ENCODE assay signal across 14 cellular contexts in the genomic region with DNA sequence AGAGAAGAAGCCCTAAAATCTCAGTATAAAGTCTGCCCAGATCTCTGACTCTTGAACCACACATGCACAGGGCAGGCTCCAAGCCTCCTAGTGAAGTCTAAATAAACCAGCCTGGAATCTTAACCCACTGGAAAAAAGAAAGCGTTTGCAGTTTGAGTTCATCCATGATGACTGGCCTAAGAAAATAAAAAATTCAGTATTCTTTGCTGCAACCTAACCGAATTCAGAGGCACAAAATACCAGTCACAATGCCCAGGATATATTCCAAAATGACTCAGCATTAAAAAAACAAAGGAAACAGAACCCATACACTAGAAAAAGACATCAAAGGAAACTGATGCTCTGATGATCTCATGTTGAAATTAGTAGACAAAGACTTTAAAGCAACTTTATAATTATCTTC.
DNase-seq lines count a peak whose midpoint lies in the region; ATAC-seq and TF ChIP-seq lines count a peak whose summit lies in the region.
"Had no signal": no experiment of that assay in that cellular context is flagged by ENCODE, and none has a peak within 500 bp of the region (broad histone marks: within the 10 kb centered on the region; RNA-seq: fewer than 3 reads in every experiment).

No MANE protein-coding gene starts in this region.

- ATAC-seq in omental fat pad (ENCODE audit: low FRiP score) = no peak
- ATAC-seq in HG02870 (IDR thresholded peaks at IDR 0.05; ENCODE audit: unreplicated experiment) = no peak
- ATAC-seq: left lobe of liver, T-cell had no signal

- H3K27me3 Mint-ChIP-seq in activated CD4-positive, alpha-beta memory T cell treated with anti-CD3 and anti-CD28 coated beads, Interleukin-2, amount 10 ng/mL, durations not matched to agents 7 days and 5 days = no peaks in the 10 kb centered on the region
- H3K27me3 Mint-ChIP-seq: stimulated activated naive CD8-positive, alpha-beta T cell treated with anti-CD3 and anti-CD28 coated beads, Interleukin-15, Interleukin-2, amounts not matched to agents 100 ng/mL and 50 ng/mL, for 24 hours; T-cell had no signal

- no peak overlapping the region for H3K4me3 Mint-ChIP-seq in activated CD4-positive, alpha-beta memory T cell treated with anti-CD3 and anti-CD28 coated beads, Interleukin-2, amount 10 ng/mL, durations not matched to agents 7 days and 5 days
- H3K4me3 Mint-ChIP-seq: stimulated activated naive CD8-positive, alpha-beta T cell treated with anti-CD3 and anti-CD28 coated beads, Interleukin-15, Interleukin-2, amounts not matched to agents 100 ng/mL and 50 ng/mL, for 24 hours; T-cell had no signal

- H3K4me3 ChIP-seq in H7 (ENCODE audit: insufficient read depth, low read depth, low read length) (no peak overlapping the region), foreskin fibroblast (ENCODE audit: low read depth in 1 of 2, low read length in 2 of 2) (no peak overlapping the region)
- H3K4me3 ChIP-seq: colonic mucosa, spleen had no signal

- no peaks in the 10 kb centered on the region for H3K27me3 ChIP-seq in H7 (ENCODE audit: control insufficient read depth, insufficient read depth, low read length)
- H3K27me3 ChIP-seq: colonic mucosa, spleen had no signal

- peaks cover 7% of the 10 kb centered on the region for H3K4me1 Mint-ChIP-seq in activated CD4-positive, alpha-beta memory T cell treated with anti-CD3 and anti-CD28 coated beads, Interleukin-2, amount 10 ng/mL, durations not matched to agents 7 days and 5 days

- H3K27ac Mint-ChIP-seq in activated CD4-positive, alpha-beta memory T cell treated with anti-CD3 and anti-CD28 coated beads, Interleukin-2, amount 10 ng/mL, durations not matched to agents 7 days and 5 days = no peak overlapping the region
- H3K27ac Mint-ChIP-seq: stimulated activated naive CD8-positive, alpha-beta T cell treated with anti-CD3 and anti-CD28 coated beads, Interleukin-15, Interleukin-2, amounts not matched to agents 100 ng/mL and 50 ng/mL, for 24 hours; T-cell had no signal

- TF ChIP-seq CTCF in foreskin fibroblast (IDR thresholded peaks at IDR 0.05; ENCODE audit: low read depth, low read length) = no peak
- TF ChIP-seq CTCF in omental fat pad (IDR thresholded peaks at IDR 0.05) = no peak

- H3K9me3 Mint-ChIP-seq in activated CD4-positive, alpha-beta memory T cell treated with anti-CD3 and anti-CD28 coated beads, Interleukin-2, amount 10 ng/mL, durations not matched to agents 7 days and 5 days = peaks cover 4% of the 10 kb centered on the region

- peaks cover 3% of the 10 kb centered on the region for H3K36me3 Mint-ChIP-seq in activated CD4-positive, alpha-beta memory T cell treated with anti-CD3 and anti-CD28 coated beads, Interleukin-2, amount 10 ng/mL, durations not matched to agents 7 days and 5 days (ENCODE audit: low read depth)

- CTCF ChIA-PET in activated CD4-positive, alpha-beta memory T cell treated with anti-CD3 and anti-CD28 coated beads, Interleukin-2, amount 10 ng/mL, durations not matched to agents 7 days and 5 days (lab: Charles Lee) = no interaction called here

- H3K36me3 ChIP-seq in H7 (replicated peaks; ENCODE audit: control insufficient read depth, insufficient read depth, low read length) = no peaks in the 10 kb centered on the region
- H3K36me3 ChIP-seq: colonic mucosa, spleen had no signal

- DNase-seq in H7 = peak; percentile 2
- peak; percentile 37 for DNase-seq in amniotic stem cell (lab: John Stamatoyannopoulos, UW)
- peak; percentile 71 to 85 for DNase-seq in foreskin fibroblast
- DNase-seq in stromal cell of bone marrow (ENCODE audit: low read depth) = peak; percentile 87
- no peak for DNase-seq in activated CD4-positive, alpha-beta memory T cell treated with anti-CD3 and anti-CD28 coated beads, Interleukin-2, amount 10 ng/mL, durations not matched to agents 7 days and 5 days
- no peak for DNase-seq in omental fat pad (ENCODE audit: low spot score)
- DNase-seq: activated CD8-positive, alpha-beta memory T cell treated with anti-CD3 and anti-CD28 coated beads, Interleukin-2, amount 50 U/mL, for 48 hours; colonic mucosa; NCI-H748 treated with DMSO at 0.1 percent for 48 hours; spleen; T-cell had no signal

- POLR2A ChIA-PET in activated CD4-positive, alpha-beta memory T cell treated with anti-CD3 and anti-CD28 coated beads, Interleukin-2, amount 10 ng/mL, durations not matched to agents 7 days and 5 days (lab: Charles Lee) = no interaction called here

Comparison
In these comparisons a context has a peak if more than half of its experiments do, and no peak if none do; other contexts are left out.
1. DNase-seq: peak in H7 (single experiment), amniotic stem cell (single experiment), foreskin fibroblast (2 of 2) and stromal cell of bone marrow (single experiment); none in activated CD4-positive, alpha-beta memory T cell treated with anti-CD3 and anti-CD28 coated beads, Interleukin-2, amount 10 ng/mL, durations not matched to agents 7 days and 5 days (single experiment) and omental fat pad (single experiment).